ENCODE assay signal across 19 cellular contexts in genomic region chr18:24018299-24018910, GRCh38. TPM values are rescaled to one million over a fixed set of nuclear protein-coding genes. Genes with fewer than 3 reads are reported as not detected.
DNase-seq lines count a peak whose midpoint lies in the region; ATAC-seq and TF ChIP-seq lines count a peak whose summit lies in the region.
"Had no signal": no experiment of that assay in that cellular context is flagged by ENCODE, and none has a peak within 500 bp of the region (broad histone marks: within the 10 kb centered on the region; RNA-seq: fewer than 3 reads in every experiment).

No MANE protein-coding gene starts in this region.

- ATAC-seq in WTC11 (no peak), HG02763 (IDR thresholded peaks at IDR 0.05; ENCODE audit: unreplicated experiment) (no peak), GM21825 (IDR thresholded peaks at IDR 0.05; ENCODE audit: unreplicated experiment) (no peak), esophagus mucosa (no peak)
- ATAC-seq: gastroesophageal sphincter, right cardiac atrium had no signal

- H3K27ac Mint-ChIP-seq in WTC11 = peak overlapping the region; percentile 18; the same call in 1 of the 2 replicates
- H3K27ac Mint-ChIP-seq in glutamatergic neuron (ENCODE audit: unreplicated experiment) = no peak overlapping the region
- H3K27ac Mint-ChIP-seq: endodermal cell had no signal

- POLR2A ChIA-PET in WTC11 (lab: Charles Lee) = no interaction called here

- H3K4me1 Mint-ChIP-seq in WTC11 (peaks cover 77% of the 10 kb centered on the region), glutamatergic neuron (ENCODE audit: low read depth, unreplicated experiment) (peaks cover 18% of the 10 kb centered on the region)

- H3K27ac ChIP-seq in BLaER1 treated with 17β-estradiol and CSF1 and Interleukin-3, amounts not matched to agents 10 nM and 100 nM = peak overlapping the region in 9 of 11 experiments; percentile 44 to 67 (median 53); a peak in 17 of 22 replicates
- peak overlapping the region; percentile 49 for H3K27ac ChIP-seq in DOHH2 (ENCODE audit: low read depth, low read length)
- H3K27ac ChIP-seq: brain microvascular endothelial cell, gastroesophageal sphincter had no signal

- no peaks in the 10 kb centered on the region for H3K27me3 ChIP-seq in BLaER1 treated with 17β-estradiol and CSF1 and Interleukin-3, amounts not matched to agents 10 nM and 100 nM
- no peaks in the 10 kb centered on the region for H3K27me3 ChIP-seq in DOHH2 (ENCODE audit: control insufficient read depth, low read length)
- H3K27me3 ChIP-seq: brain microvascular endothelial cell, gastroesophageal sphincter had no signal

- H3K4me3 Mint-ChIP-seq in WTC11 (no peak overlapping the region), glutamatergic neuron (ENCODE audit: unreplicated experiment) (peak overlapping the region; percentile 12)
- H3K4me3 Mint-ChIP-seq: endodermal cell had no signal

- peaks cover 77 to 83% (median 81%) of the 10 kb centered on the region in 10 experiments for H3K4me1 ChIP-seq in BLaER1 treated with 17β-estradiol and CSF1 and Interleukin-3, amounts not matched to agents 10 nM and 100 nM
- H3K4me1 ChIP-seq in DOHH2 (ENCODE audit: control insufficient read depth, low read length) = peaks cover 71% of the 10 kb centered on the region

- H3K79me2 ChIP-seq in DOHH2 (ENCODE audit: control insufficient read depth, low read length) = peaks cover 88% of the 10 kb centered on the region

- CTCF ChIA-PET in WTC11 (lab: Charles Lee) = no interaction called here

- H4K20me1 ChIP-seq in BLaER1 treated with 17β-estradiol and CSF1 and Interleukin-3, amounts not matched to agents 10 nM and 100 nM = peaks cover 9 to 74% (median 68%) of the 10 kb centered on the region in 11 experiments; a peak in 21 of 22 replicates
- peaks cover 56% of the 10 kb centered on the region for H4K20me1 ChIP-seq in DOHH2 (ENCODE audit: control insufficient read depth, insufficient read depth, low read depth, low read length)

- H3K36me3 Mint-ChIP-seq in WTC11 (no peaks in the 10 kb centered on the region; the same call in 1 of the 2 replicates), glutamatergic neuron (ENCODE audit: unreplicated experiment) (no peaks in the 10 kb centered on the region)

- H3F3A ChIP-seq in DOHH2 (ENCODE audit: control insufficient read depth, insufficient read depth) = peaks cover 18% of the 10 kb centered on the region

- H3K36me3 ChIP-seq in BLaER1 treated with 17β-estradiol and CSF1 and Interleukin-3, amounts not matched to agents 10 nM and 100 nM = peaks cover 8 to 57% (median 16%) of the 10 kb centered on the region in 11 experiments; a peak in 21 of 22 replicates
- H3K36me3 ChIP-seq in DOHH2 (ENCODE audit: control insufficient read depth, low read length) = peaks cover 69% of the 10 kb centered on the region
- H3K36me3 ChIP-seq: brain microvascular endothelial cell had no signal

- peak overlapping the region in 4 of 11 experiments; percentile 4 to 38 (median 16); a peak in 2 of 22 replicates for H3K9ac ChIP-seq in BLaER1 treated with 17β-estradiol and CSF1 and Interleukin-3, amounts not matched to agents 10 nM and 100 nM

- H3K9me3 Mint-ChIP-seq in WTC11 = no peaks in the 10 kb centered on the region
- peaks cover 5% of the 10 kb centered on the region for H3K9me3 Mint-ChIP-seq in glutamatergic neuron (ENCODE audit: unreplicated experiment)
- H3K9me3 Mint-ChIP-seq: endodermal cell had no signal

- no peaks in the 10 kb centered on the region for H3K9me3 ChIP-seq in BLaER1 treated with 17β-estradiol and CSF1 and Interleukin-3, amounts not matched to agents 10 nM and 100 nM (replicated peaks in 1 of 11)
- no peaks in the 10 kb centered on the region for H3K9me3 ChIP-seq in DOHH2 (ENCODE audit: control insufficient read depth, insufficient read depth, low read length)
- H3K9me3 ChIP-seq: gastroesophageal sphincter had no signal

- DNase-seq in WTC11 (ENCODE audit: low spot score) = no peak
- DNase-seq in glutamatergic neuron = no peak
- DNase-seq in SHP77 (lab: John Stamatoyannopoulos, UW) = no peak
- DNase-seq: brain microvascular endothelial cell, endodermal cell, GF-D8, kidney glomerular epithelial cell, NCI-H1436, NCI-H510A treated with DMSO at 0.1 percent for 48 hours, right cardiac atrium, RPMI8226, substantia nigra, T1000 had no signal

- TF ChIP-seq CTCF in DOHH2 (IDR thresholded peaks at IDR 0.05; ENCODE audit: low read depth, low read length, poor library complexity, severe bottlenecking) (no peak), WTC11 (IDR thresholded peaks at IDR 0.05) (no peak), glutamatergic neuron (IDR thresholded peaks at IDR 0.05; ENCODE audit: partially characterized antibody, unreplicated experiment) (no peak)

- H3K27me3 Mint-ChIP-seq in WTC11 (ENCODE audit: low read depth) (0 out of 2 replicates have a peak, but pooled peaks cover 4% of the 10 kb centered on the region), glutamatergic neuron (ENCODE audit: unreplicated experiment) (no peaks in the 10 kb centered on the region)

- H3K4me2 ChIP-seq in BLaER1 treated with 17β-estradiol and CSF1 and Interleukin-3, amounts not matched to agents 10 nM and 100 nM = peak overlapping the region; percentile 62 to 95 (median 87)
- H3K4me2 ChIP-seq in DOHH2 (ENCODE audit: low read length) = peak overlapping the region; percentile 82

- H3K9me2 ChIP-seq in DOHH2 (replicated peaks; ENCODE audit: control insufficient read depth, low read length) = no peaks in the 10 kb centered on the region

- peak overlapping the region in 2 of 10 experiments; percentile 25 to 87; a peak in 2 of 20 replicates for H3K4me3 ChIP-seq in BLaER1 treated with 17β-estradiol and CSF1 and Interleukin-3, amounts not matched to agents 10 nM and 100 nM
- peak overlapping the region; percentile 92 for H3K4me3 ChIP-seq in DOHH2 (ENCODE audit: low read length)
- H3K4me3 ChIP-seq: gastroesophageal sphincter had no signal

TF ChIP-seq in WTC11, 78 proteins besides CTCF, POLR2A, EP300 and RAD21 (continues in another document):
- TF ChIP-seq FOXK1 (CRISPR knock-in tag; IDR thresholded peaks at IDR 0.05) = no peak
- no peak for TF ChIP-seq ZNF281 (CRISPR knock-in tag; IDR thresholded peaks at IDR 0.05)
- no peak for TF ChIP-seq CBFB (CRISPR knock-in tag; IDR thresholded peaks at IDR 0.05; ENCODE audit: low read depth)
- TF ChIP-seq STAT6 (CRISPR knock-in tag; conservative IDR thresholded peaks at IDR 0.05; ENCODE audit: low read depth) = no peak
- no peak for TF ChIP-seq IRF2 (CRISPR knock-in tag; IDR thresholded peaks at IDR 0.05; ENCODE audit: borderline replicate concordance, low read depth)
- no peak for TF ChIP-seq NR1H2 (CRISPR knock-in tag; IDR thresholded peaks at IDR 0.05)
- TF ChIP-seq FOXJ3 (CRISPR knock-in tag; IDR thresholded peaks at IDR 0.05; ENCODE audit: borderline replicate concordance) = no peak
- TF ChIP-seq ERG (CRISPR knock-in tag; IDR thresholded peaks at IDR 0.05) = no peak
- no peak for TF ChIP-seq TCF7 (CRISPR knock-in tag; IDR thresholded peaks at IDR 0.05; ENCODE audit: low read depth)
- no peak for TF ChIP-seq RELA (CRISPR knock-in tag; IDR thresholded peaks at IDR 0.05; ENCODE audit: borderline replicate concordance)

RNA-seq across cellular contexts. Expression of gene TTC39C, which starts 3.9 kb away (rescaled TPM):
- total RNA-seq in WTC11 (2021) (28.8 to 57.3 TPM (median 31.4 TPM) in 3 replicates), glutamatergic neuron (ENCODE audit: unreplicated experiment) (29.2 TPM), esophagus mucosa (24.6 TPM)
